9 cellular contexts compared by ENCODE assay signal in the genomic region with DNA sequence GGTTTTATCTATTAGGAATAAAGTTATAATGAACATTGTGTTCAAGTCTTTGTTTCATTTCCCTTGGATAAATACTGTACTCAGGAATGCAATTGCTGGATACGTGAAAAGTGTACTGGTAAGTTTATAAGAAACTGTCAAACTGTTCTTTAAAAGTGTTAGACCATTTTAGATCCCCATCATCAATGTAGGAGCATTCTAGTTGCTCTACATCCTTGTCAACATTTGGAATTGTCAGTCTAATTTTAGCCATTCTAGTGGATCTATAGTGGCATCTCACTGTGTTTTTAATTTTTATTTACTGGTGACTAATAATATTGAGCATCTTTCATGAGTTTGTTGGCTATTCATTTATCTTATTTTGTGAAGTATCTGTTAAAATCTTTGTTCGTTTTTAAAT.
"Had no signal": no experiment of that assay in that cellular context is flagged by ENCODE, and none has a peak within 500 bp of the region (broad histone marks: within the 10 kb centered on the region; RNA-seq: fewer than 3 reads in every experiment).

No MANE protein-coding gene starts in this region.

- H3K27ac ChIP-seq: GM23248 had no signal

- H3K4me3 ChIP-seq: GM23248, HAP-1 had no signal

- H3K27ac Mint-ChIP-seq: HFFc6, IgD-negative memory B cell had no signal

- H3K27me3 Mint-ChIP-seq: IgD-negative memory B cell had no signal

- ATAC-seq: HCT116 had no signal

- H3K4me3 Mint-ChIP-seq: HFFc6, IgD-negative memory B cell had no signal

- H3K36me3 ChIP-seq: HAP-1 had no signal

- H3K4me1 Mint-ChIP-seq: IgD-negative memory B cell had no signal

- H3K36me3 Mint-ChIP-seq: IgD-negative memory B cell had no signal

- H2AFZ ChIP-seq: GM23248 had no signal

- FAIRE-seq: HTR-8/SVneo had no signal

- H3K9ac ChIP-seq: GM23248 had no signal

- DNase-seq: GM23248, GOT3, H7, HFFc6, KG1 had no signal
